1 cellular context compared by ENCODE assay signal in genomic region chr18:13219576-13219975, GRCh38.
TF ChIP-seq lines count a peak whose summit lies in the region.

No MANE protein-coding gene starts in this region.

TF ChIP-seq in HEK293, 187 proteins besides CTCF, POLR2A, EP300 and RAD21 (continued from another document):
- TF ChIP-seq, protein P1, sequence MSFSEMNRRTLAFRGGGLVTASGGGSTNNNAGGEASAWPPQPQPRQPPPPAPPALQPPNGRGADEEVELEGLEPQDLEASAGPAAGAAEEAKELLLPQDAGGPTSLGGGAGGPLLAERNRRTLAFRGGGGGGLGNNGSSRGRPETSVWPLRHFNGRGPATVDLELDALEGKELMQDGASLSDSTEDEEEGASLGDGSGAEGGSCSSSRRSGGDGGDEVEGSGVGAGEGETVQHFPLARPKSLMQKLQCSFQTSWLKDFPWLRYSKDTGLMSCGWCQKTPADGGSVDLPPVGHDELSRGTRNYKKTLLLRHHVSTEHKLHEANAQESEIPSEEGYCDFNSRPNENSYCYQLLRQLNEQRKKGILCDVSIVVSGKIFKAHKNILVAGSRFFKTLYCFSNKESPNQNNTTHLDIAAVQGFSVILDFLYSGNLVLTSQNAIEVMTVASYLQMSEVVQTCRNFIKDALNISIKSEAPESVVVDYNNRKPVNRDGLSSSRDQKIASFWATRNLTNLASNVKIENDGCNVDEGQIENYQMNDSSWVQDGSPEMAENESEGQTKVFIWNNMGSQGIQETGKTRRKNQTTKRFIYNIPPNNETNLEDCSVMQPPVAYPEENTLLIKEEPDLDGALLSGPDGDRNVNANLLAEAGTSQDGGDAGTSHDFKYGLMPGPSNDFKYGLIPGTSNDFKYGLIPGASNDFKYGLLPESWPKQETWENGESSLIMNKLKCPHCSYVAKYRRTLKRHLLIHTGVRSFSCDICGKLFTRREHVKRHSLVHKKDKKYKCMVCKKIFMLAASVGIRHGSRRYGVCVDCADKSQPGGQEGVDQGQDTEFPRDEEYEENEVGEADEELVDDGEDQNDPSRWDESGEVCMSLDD (tag by site-specific recombination; IDR thresholded peaks at IDR 0.05) = no peak
- TF ChIP-seq ZNF600 (tag by site-specific recombination; IDR thresholded peaks at IDR 0.05) = no peak
- TF ChIP-seq ZBTB8A (tag by site-specific recombination; IDR thresholded peaks at IDR 0.05) = no peak
- TF ChIP-seq SCRT2 (tag by site-specific recombination; IDR thresholded peaks at IDR 0.05) = no peak
- no peak for TF ChIP-seq ZNF416 (tag by site-specific recombination; IDR thresholded peaks at IDR 0.05)
- TF ChIP-seq AEBP2 (tag by site-specific recombination; IDR thresholded peaks at IDR 0.05; ENCODE audit: borderline replicate concordance) = no peak
- TF ChIP-seq ZNF585B (tag by site-specific recombination; IDR thresholded peaks at IDR 0.05) = no peak
- no peak for TF ChIP-seq RBAK (tag by site-specific recombination; IDR thresholded peaks at IDR 0.05)
- TF ChIP-seq ZNF521 (tag by site-specific recombination; IDR thresholded peaks at IDR 0.05) = no peak
